Comparison of ENCODE assay signal across 18 cellular contexts in genomic region chr18:8976606-8977005, GRCh38.
DNase-seq lines count a peak whose midpoint lies in the region; ATAC-seq, FAIRE-seq and TF ChIP-seq lines count a peak whose summit lies in the region.
"Had no signal": no experiment of that assay in that cellular context is flagged by ENCODE, and none has a peak within 500 bp of the region (broad histone marks: within the 10 kb centered on the region; RNA-seq: fewer than 3 reads in every experiment).

No MANE protein-coding gene starts in this region.

- dilution Hi-C loops in keratinocyte (cut with MboI; ENCODE audit: extremely low pct_ligation_motif_present, low sequenced_read_pairs) = no loop called here

- no peaks in the 10 kb centered on the region for H3K9me1 ChIP-seq in keratinocyte (ENCODE audit: control insufficient read depth, extremely low read depth, insufficient read depth, low read length)

- H3K36me3 ChIP-seq in keratinocyte (ENCODE audit: control insufficient read depth in 2 of 2, extremely low read depth in 1 of 2, insufficient read depth in 2 of 2, low read length in 2 of 2) (no peaks in the 10 kb centered on the region), transverse colon (no peaks in the 10 kb centered on the region)
- H3K36me3 ChIP-seq: HAP-1 had no signal

- H3K27ac ChIP-seq in keratinocyte (ENCODE audit: control insufficient read depth, insufficient read depth, low read length) = no peak overlapping the region
- H3K27ac ChIP-seq in transverse colon = peak overlapping the region; percentile 54 to 76 (median 69)

- H3K4me2 ChIP-seq in keratinocyte (ENCODE audit: control insufficient read depth, extremely low read depth, insufficient read depth, low read depth, low read length) = no peak overlapping the region
- H3K4me2 ChIP-seq: SK-N-SH had no signal

- WGBS in transverse colon (ENCODE audit: low coverage in 1 of 2), 2 donors = 90 to 91% methylated on average over 2 to 3 of the region's 3 CpGs

- H4K20me1 ChIP-seq in keratinocyte (ENCODE audit: control insufficient read depth, extremely low read depth, insufficient read depth, low read length) = no peaks in the 10 kb centered on the region

- no peak overlapping the region for H3K4me3 ChIP-seq in keratinocyte (ENCODE audit: control insufficient read depth in 2 of 3, extremely low read depth in 1 of 3, insufficient read depth in 2 of 3, low read depth in 1 of 3, low read length in 3 of 3)
- no peak overlapping the region for H3K4me3 ChIP-seq in transverse colon
- H3K4me3 ChIP-seq: HAP-1, K562 had no signal

- no peak for TF ChIP-seq EP300 in transverse colon (IDR thresholded peaks at IDR 0.05; ENCODE audit: low read depth)

- no peaks in the 10 kb centered on the region for H3K4me1 ChIP-seq in keratinocyte (ENCODE audit: control insufficient read depth, extremely low read depth, insufficient read depth, low read length)
- H3K4me1 ChIP-seq in transverse colon = peaks cover 0 to 3% (median 0%) of the 10 kb centered on the region in 4 donors

- TF ChIP-seq CTCF in keratinocyte (optimal IDR thresholded peaks at IDR 0.05 in 1 of 3, IDR thresholded peaks at IDR 0.05 in 1 of 3, conservative IDR thresholded peaks at IDR 0.05 in 1 of 3; ENCODE audit: extremely low read depth in 1 of 3, insufficient read depth in 2 of 3, low read length in 3 of 3) (no peak), transverse colon (IDR thresholded peaks at IDR 0.05) (no peak)

- intact Hi-C loops in transverse colon (cut with DNase I; ENCODE audit: low total_unique reads) = no loop called here

- no peak overlapping the region for H3K9ac ChIP-seq in keratinocyte (ENCODE audit: control insufficient read depth, extremely low read depth, insufficient read depth, low read length)
- H3K9ac ChIP-seq: SK-N-SH had no signal

- in situ Hi-C loops in transverse colon (cut with MboI; ENCODE audit: low pct_ligation_motif_present in 1 of 4, low pct_unique_long_range_greater_than_20kb in 1 of 4, low sequenced_read_pairs in 3 of 4) = loop anchor here (25.0 kb wide), 2 partner anchors 289 to 489 kb away; no protein-coding TSS in a partner anchor

- DNase-seq in HT1080 (ENCODE audit: low read depth) = peak; percentile 47
- peak; percentile 94 for DNase-seq in NCI-H69 (lab: John Stamatoyannopoulos, UW)
- DNase-seq in keratinocyte (ENCODE audit: low read depth, low spot score) = no peak
- DNase-seq in transverse colon = no peak
- no peak for DNase-seq in amygdala (lab: John Stamatoyannopoulos, UW)
- no peak for DNase-seq in GF-D8 (lab: John Stamatoyannopoulos, UW)
- DNase-seq: ACHN, DMS79, MV-4-11, NCI-H187, NCI-H226, RPMI8226, SHP77 treated with DMSO at 0.1 percent for 48 hours, SK-N-SH had no signal

- no peak for TF ChIP-seq POLR2A in transverse colon (IDR thresholded peaks at IDR 0.05)

- H3K27me3 ChIP-seq in keratinocyte (ENCODE audit: control insufficient read depth, extremely low read depth, insufficient read depth, low read length) (no peaks in the 10 kb centered on the region), transverse colon (no peaks in the 10 kb centered on the region)

- ATAC-seq in GM19467 (IDR thresholded peaks at IDR 0.05; ENCODE audit: unreplicated experiment) = no peak
- ATAC-seq: K562 had no signal

- H2AFZ ChIP-seq in keratinocyte (ENCODE audit: control insufficient read depth, low read length) = no peak overlapping the region

- no peaks in the 10 kb centered on the region for H3K79me2 ChIP-seq in keratinocyte (ENCODE audit: control insufficient read depth, insufficient read depth, low read length)

- no peaks in the 10 kb centered on the region for H3K9me3 ChIP-seq in keratinocyte (ENCODE audit: control insufficient read depth, low read depth, low read length)
- no peaks in the 10 kb centered on the region for H3K9me3 ChIP-seq in transverse colon
- H3K9me3 ChIP-seq: HAP-1, SK-N-SH had no signal

- peak; percentile 13 for FAIRE-seq in keratinocyte (lab: Jason Lieb, UNC)
- FAIRE-seq: G401.6, K562 had no signal

Comparison
In these comparisons a context has a peak if more than half of its experiments do, and no peak if none do; other contexts are left out.
1. DNase-seq: peak in HT1080 (single experiment) and NCI-H69 (single experiment); none in keratinocyte (single experiment), transverse colon (single experiment), amygdala (0 of 56) and GF-D8 (single experiment).